ENCODE assay signal across 8 cellular contexts in the genomic region with DNA sequence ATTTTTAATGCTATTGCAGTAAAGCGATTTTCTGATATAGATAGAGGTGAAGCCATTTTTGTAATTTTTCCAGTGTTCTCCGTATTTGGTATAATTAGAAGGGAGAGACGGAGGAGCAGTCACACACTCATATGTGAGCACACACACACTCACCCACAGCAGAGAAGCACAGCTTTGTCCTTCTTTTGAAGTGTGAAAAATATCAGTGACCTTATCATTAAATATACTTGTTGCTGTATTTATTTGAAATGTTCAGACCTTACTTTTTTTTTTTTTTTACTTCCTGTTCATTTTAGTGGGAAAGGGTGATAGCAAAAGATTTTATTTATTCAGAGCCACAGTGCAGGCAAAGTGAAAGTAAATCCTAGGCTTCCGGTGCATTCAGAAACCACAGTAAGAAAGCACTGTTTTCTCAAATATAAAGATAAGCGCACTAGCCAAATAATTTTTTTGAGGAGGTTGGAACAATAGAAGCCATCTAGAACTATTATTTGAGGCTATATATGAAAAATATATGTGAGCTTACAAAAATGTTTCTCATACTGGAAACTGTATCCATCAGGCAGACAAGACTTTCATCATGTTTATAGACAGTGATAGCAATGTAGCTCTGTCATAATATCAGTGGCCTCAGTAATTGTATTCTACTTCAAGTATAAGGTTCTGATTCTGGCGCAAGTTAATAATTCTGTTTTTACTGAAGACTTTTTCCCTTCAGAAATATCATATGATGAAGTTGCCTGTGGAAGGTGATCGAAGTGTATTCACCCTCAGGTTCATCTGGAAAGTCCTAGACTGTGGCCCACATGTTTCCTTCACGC. TPM values are rescaled to one million over a fixed set of nuclear protein-coding genes. Genes with fewer than 3 reads are reported as not detected.
DNase-seq lines count a peak whose midpoint lies in the region; ATAC-seq and TF ChIP-seq lines count a peak whose summit lies in the region.

No MANE protein-coding gene starts in this region.

- BruUV-seq in Panc1 (replicated peaks; lab: Mats Ljungman, UMichigan), result no TSS peak

- ATAC-seq in HG02759 (IDR thresholded peaks at IDR 0.05; ENCODE audit: unreplicated experiment) (peak; percentile 59), Panc1 (peak; percentile 43), mucosa of descending colon (peak; percentile 67)

- H3K27me3 ChIP-seq in Panc1 (ENCODE audit: control insufficient read depth, insufficient read depth, low read length) (no peaks in the 10 kb centered on the region), colonic mucosa (no peaks in the 10 kb centered on the region)

- H3K36me3 ChIP-seq in Panc1 (ENCODE audit: control insufficient read depth, insufficient read depth, low read length), result no peaks in the 10 kb centered on the region
- H3K36me3 ChIP-seq in colonic mucosa, result no peaks in the 10 kb centered on the region
- no peaks in the 10 kb centered on the region for H3K36me3 ChIP-seq in mucosa of descending colon (ENCODE audit: low read depth)

- peak overlapping the region; percentile 90 for H3K4me3 Mint-ChIP-seq in activated CD4-positive, alpha-beta T cell treated with anti-CD3 and anti-CD28 coated beads, Interleukin-2, amount 10 ng/mL, durations not matched to agents 24 days and 14 days

- peak overlapping the region; percentile 48 to 52 for H3K9ac ChIP-seq in colonic mucosa (ENCODE audit: low read depth in 2 of 2, low read length in 2 of 2)

- peak overlapping the region; percentile 37 to 47 for H3K4me3 ChIP-seq in Panc1 (ENCODE audit: low read depth in 2 of 2, low read length in 2 of 2)
- peak overlapping the region; percentile 17 for H3K4me3 ChIP-seq in colonic mucosa
- H3K4me3 ChIP-seq in mucosa of descending colon, result no peak overlapping the region

- H3K4me1 ChIP-seq in Panc1 (ENCODE audit: control insufficient read depth, insufficient read depth, low read length) (peaks cover 27% of the 10 kb centered on the region), colonic mucosa (no peaks in the 10 kb centered on the region), mucosa of descending colon (ENCODE audit: low read depth) (no peaks in the 10 kb centered on the region)

- peak; percentile 75 for DNase-seq in activated CD4-positive, alpha-beta T cell treated with anti-CD3 and anti-CD28 coated beads, Interleukin-2, amount 10 ng/mL, durations not matched to agents 24 days and 14 days
- DNase-seq in activated CD4-positive, alpha-beta T cell treated with anti-CD3 and anti-CD28 coated beads, Interleukin-2, amount 50 U/mL, for 4 hours, result no peak
- peak; percentile 61 for DNase-seq in Panc1 (ENCODE audit: low read depth, low spot score)
- DNase-seq in colonic mucosa, result no peak
- peak in 1 of 3 donors; percentile 35 for DNase-seq in mucosa of descending colon
- no peak for DNase-seq in nucleus accumbens (lab: John Stamatoyannopoulos, UW)
- DNase-seq in NCI-H1436 treated with DMSO at 0.1 percent for 48 hours (lab: John Stamatoyannopoulos, UW), result no peak

- H3K9me3 ChIP-seq in Panc1 (ENCODE audit: control insufficient read depth, insufficient read depth, low read depth, low read length) (no peaks in the 10 kb centered on the region), colonic mucosa (no peaks in the 10 kb centered on the region), mucosa of descending colon (no peaks in the 10 kb centered on the region)

- H3K27me3 Mint-ChIP-seq in activated CD4-positive, alpha-beta T cell treated with anti-CD3 and anti-CD28 coated beads, Interleukin-2, amount 10 ng/mL, durations not matched to agents 24 days and 14 days, result no peaks in the 10 kb centered on the region

- no peak for TF ChIP-seq CTCF in Panc1 (IDR thresholded peaks at IDR 0.05)
- TF ChIP-seq CTCF in colonic mucosa (IDR thresholded peaks at IDR 0.05), result no peak
- no peak for TF ChIP-seq CTCF in mucosa of descending colon (IDR thresholded peaks at IDR 0.05)

- intact Hi-C loops in activated CD4-positive, alpha-beta T cell treated with anti-CD3 and anti-CD28 coated beads, Interleukin-2, amount 10 ng/mL, durations not matched to agents 24 days and 14 days (cut with micrococcal nuclease), result loop anchor here (1.0 to 10.0 kb wide), 2 partner anchors 38 to 173 kb away; a partner anchor contains a TSS
- intact Hi-C loops in Panc1 (cut with micrococcal nuclease; ENCODE audit: unreplicated experiment), result loop anchor here (10.0 kb wide), 1 partner anchor 593 kb away; no protein-coding TSS in a partner anchor
- intact Hi-C loops in colonic mucosa (cut with DNase I), result no loop called here
- intact Hi-C loops in mucosa of descending colon (cut with DNase I, micrococcal nuclease), result no loop called here

- no peaks in the 10 kb centered on the region for H3K9me3 Mint-ChIP-seq in activated CD4-positive, alpha-beta T cell treated with anti-CD3 and anti-CD28 coated beads, Interleukin-2, amount 10 ng/mL, durations not matched to agents 24 days and 14 days

- no peaks in the 10 kb centered on the region for H3K36me3 Mint-ChIP-seq in activated CD4-positive, alpha-beta T cell treated with anti-CD3 and anti-CD28 coated beads, Interleukin-2, amount 10 ng/mL, durations not matched to agents 24 days and 14 days (ENCODE audit: low read depth)

- CTCF ChIA-PET in Panc1 (lab: Charles Lee), result interaction anchor here (0.6 to 0.7 kb wide), 2 partner anchors 60 to 180 kb away, joined by 4 to 5 read pairs; no protein-coding TSS in a partner anchor

- POLR2A ChIA-PET in Panc1 (lab: Charles Lee), result interaction anchor here (0.6 kb wide), 1 partner anchor 726 kb away, joined by 6 read pairs; no protein-coding TSS in a partner anchor

- H3K4me1 Mint-ChIP-seq in activated CD4-positive, alpha-beta T cell treated with anti-CD3 and anti-CD28 coated beads, Interleukin-2, amount 10 ng/mL, durations not matched to agents 24 days and 14 days, result peaks cover 32% of the 10 kb centered on the region

- in situ Hi-C loops in Panc1 (cut with HindIII; ENCODE audit: low pct_unique_long_range_greater_than_20kb, low sequenced_read_pairs), result no loop called here

- H3K27ac ChIP-seq in Panc1 (ENCODE audit: low read length) (peak overlapping the region; percentile 92), colonic mucosa (peak overlapping the region; percentile 75)

- peak overlapping the region; percentile 79 for H3K27ac Mint-ChIP-seq in activated CD4-positive, alpha-beta T cell treated with anti-CD3 and anti-CD28 coated beads, Interleukin-2, amount 10 ng/mL, durations not matched to agents 24 days and 14 days

RNA-seq across cellular contexts. Expression of a gene that starts 37.2 kb away (rescaled TPM):
- 12.4 and 12.5 TPM in 2 replicates for total RNA-seq in activated CD4-positive, alpha-beta T cell treated with anti-CD3 and anti-CD28 coated beads, Interleukin-2, amount 10 ng/mL, durations not matched to agents 24 days and 14 days
- total RNA-seq in Panc1 (2021; ENCODE audit: unreplicated experiment) (10.0 TPM), colonic mucosa (10 to 100 TPM; 16.6 to 34.3 TPM), mucosa of descending colon (10 to 100 TPM; 22.7 to 66.6 (median 36.9) TPM)
- polyA plus RNA-seq in Panc1 (2012; ENCODE audit: insufficient read length), result 13.7 TPM

RNA-seq across cellular contexts. Expression of a gene that starts 38.9 kb away (rescaled TPM):
- total RNA-seq in activated CD4-positive, alpha-beta T cell treated with anti-CD3 and anti-CD28 coated beads, Interleukin-2, amount 10 ng/mL, durations not matched to agents 24 days and 14 days, result 23.3 and 23.6 TPM in 2 replicates
- total RNA-seq in Panc1 (2021; ENCODE audit: unreplicated experiment) (45.0 TPM), colonic mucosa (10 to 100 TPM; 43.4 to 59.1 TPM), mucosa of descending colon (10 to 100 TPM; 47.6 to 61.4 (median 57.1) TPM)
- polyA plus RNA-seq in Panc1 (2012; ENCODE audit: insufficient read length), result 28.9 TPM

Comparison
In these comparisons a context has a peak if more than half of its experiments do, and no peak if none do; other contexts are left out.
1. DNase-seq: peak in activated CD4-positive, alpha-beta T cell treated with anti-CD3 and anti-CD28 coated beads, Interleukin-2, amount 10 ng/mL, durations not matched to agents 24 days and 14 days (single experiment) and Panc1 (single experiment); none in activated CD4-positive, alpha-beta T cell treated with anti-CD3 and anti-CD28 coated beads, Interleukin-2, amount 50 U/mL, for 4 hours (0 of 2), colonic mucosa (single experiment), nucleus accumbens (0 of 56) and NCI-H1436 treated with DMSO at 0.1 percent for 48 hours (single experiment).
2. intact Hi-C loops: an anchor here in activated CD4-positive, alpha-beta T cell treated with anti-CD3 and anti-CD28 coated beads, Interleukin-2, amount 10 ng/mL, durations not matched to agents 24 days and 14 days (1.0 to 10.0 kb wide) and Panc1 (10.0 kb wide); none called in colonic mucosa and mucosa of descending colon.
3. Peak in every context shown above with its lines, with median percentiles within 50 percentile points of each other: ATAC-seq.